Comparison of ENCODE assay signal across 1 cellular context in genomic region chr19:295687-296370, GRCh38.
TF ChIP-seq lines count a peak whose summit lies in the region.

No MANE protein-coding gene starts in this region.

TF ChIP-seq in H1, 55 proteins besides CTCF, POLR2A, EP300 and RAD21:
- no peak for TF ChIP-seq POLR2AphosphoS5 (IDR thresholded peaks at IDR 0.05; ENCODE audit: low read depth, low read length)
- TF ChIP-seq ATF3 (IDR thresholded peaks at IDR 0.05; ENCODE audit: insufficient read depth, low read depth, low read length), result no peak
- no peak for TF ChIP-seq ASH2L (IDR thresholded peaks at IDR 0.05; ENCODE audit: low read length)
- no peak for TF ChIP-seq BACH1 (IDR thresholded peaks at IDR 0.05; ENCODE audit: low read length)
- no peak for TF ChIP-seq SP2 (IDR thresholded peaks at IDR 0.05; ENCODE audit: low read length)
- TF ChIP-seq JUND (IDR thresholded peaks at IDR 0.05; ENCODE audit: low read length), result no peak
- no peak for TF ChIP-seq TCF12 (IDR thresholded peaks at IDR 0.05; ENCODE audit: low read depth, low read length)
- no peak for TF ChIP-seq HDAC2 (IDR thresholded peaks at IDR 0.05; ENCODE audit: borderline replicate concordance in 1 of 2, low read depth in 2 of 2, low read length in 2 of 2)
- TF ChIP-seq SIX5 (IDR thresholded peaks at IDR 0.05; ENCODE audit: low read depth, low read length), result no peak
- no peak for TF ChIP-seq BCL11A (IDR thresholded peaks at IDR 0.05; ENCODE audit: low read depth in 2 of 2, low read length in 2 of 2)
- TF ChIP-seq KDM5A (IDR thresholded peaks at IDR 0.05; ENCODE audit: low read length), result no peak
